13 cellular contexts compared by ENCODE assay signal in the genomic region with DNA sequence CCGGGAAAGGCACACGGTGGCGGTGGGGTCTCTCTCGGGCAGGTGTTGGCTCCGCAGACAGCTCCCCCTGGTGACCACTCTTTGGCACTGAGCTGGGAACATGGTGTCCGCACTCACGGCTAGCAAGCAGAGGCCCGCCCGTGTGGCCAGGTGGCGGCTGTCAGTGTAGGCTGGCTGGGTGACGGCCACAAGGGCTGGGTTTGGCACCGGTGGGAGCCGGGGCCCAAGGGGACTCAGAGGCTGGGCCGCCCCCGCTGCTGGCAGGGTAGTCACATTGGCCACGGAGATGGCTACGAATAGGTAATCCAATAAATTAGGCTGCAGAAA.
DNase-seq lines count a peak whose midpoint lies in the region; ATAC-seq and TF ChIP-seq lines count a peak whose summit lies in the region.
"Had no signal": no experiment of that assay in that cellular context is flagged by ENCODE, and none has a peak within 500 bp of the region (broad histone marks: within the 10 kb centered on the region; RNA-seq: fewer than 3 reads in every experiment).

No MANE protein-coding gene starts in this region.

- no peak overlapping the region for H3K27ac ChIP-seq in heart left ventricle
- no peak overlapping the region for H3K27ac ChIP-seq in iPS-20b (ENCODE audit: low read length)
- H3K27ac ChIP-seq in upper lobe of right lung: no peak overlapping the region
- H3K27ac ChIP-seq: body of pancreas, RWPE1 had no signal

- no peaks in the 10 kb centered on the region for H3K4me1 Mint-ChIP-seq in MCF 10A (ENCODE audit: insufficient read depth, unreplicated experiment)
- H3K4me1 Mint-ChIP-seq in naive thymus-derived CD8-positive, alpha-beta T cell: peaks cover 0 to 3% (median 1%) of the 10 kb centered on the region in 4 donors

- peaks cover 18 to 47% (median 25%) of the 10 kb centered on the region in 9 donors for H3K27me3 ChIP-seq in heart left ventricle
- peaks cover 42% of the 10 kb centered on the region for H3K27me3 ChIP-seq in iPS-20b (ENCODE audit: insufficient read depth, low read length)
- peaks cover 21% of the 10 kb centered on the region for H3K27me3 ChIP-seq in upper lobe of right lung

- CTCF ChIA-PET in MCF 10A (lab: Yijun Ruan, JAX): no interaction called here

- TF ChIP-seq CTCF in heart left ventricle (IDR thresholded peaks at IDR 0.05) (no peak), upper lobe of right lung (IDR thresholded peaks at IDR 0.05) (no peak), MCF 10A (IDR thresholded peaks at IDR 0.05; ENCODE audit: unreplicated experiment) (no peak)

- no peaks in the 10 kb centered on the region for H3K36me3 ChIP-seq in heart left ventricle
- no peaks in the 10 kb centered on the region for H3K36me3 ChIP-seq in iPS-20b (ENCODE audit: insufficient read depth, low read depth, low read length)
- H3K36me3 ChIP-seq in upper lobe of right lung: no peaks in the 10 kb centered on the region

- 68 to 86% (median 76%) methylated on average over 17 of the region's 17 CpGs for WGBS in heart left ventricle, 4 donors

- peaks cover 22% of the 10 kb centered on the region for H3K27me3 Mint-ChIP-seq in MCF 10A (ENCODE audit: insufficient read depth, unreplicated experiment)
- peaks cover 21 to 61% (median 41%) of the 10 kb centered on the region in 5 donors for H3K27me3 Mint-ChIP-seq in naive thymus-derived CD8-positive, alpha-beta T cell

- H3K4me3 Mint-ChIP-seq in MCF 10A (ENCODE audit: unreplicated experiment): no peak overlapping the region
- H3K4me3 Mint-ChIP-seq in naive thymus-derived CD8-positive, alpha-beta T cell: no peak overlapping the region

- POLR2A ChIA-PET in MCF 10A (lab: Yijun Ruan, JAX): no interaction called here
- POLR2A ChIA-PET in naive thymus-derived CD8-positive, alpha-beta T cell (lab: Charles Lee): no interaction called here

- intact Hi-C loops in heart left ventricle (cut with DNase I): no loop called here
- intact Hi-C loops in left cardiac atrium (cut with DNase I): no loop called here
- intact Hi-C loops in upper lobe of right lung (cut with DNase I): no loop called here
- intact Hi-C loops in MCF 10A (cut with micrococcal nuclease): no loop called here

- no peak for TF ChIP-seq POLR2A in heart left ventricle (IDR thresholded peaks at IDR 0.05)

- no peak overlapping the region for H3K27ac Mint-ChIP-seq in MCF 10A (ENCODE audit: low read depth, unreplicated experiment)
- no peak overlapping the region for H3K27ac Mint-ChIP-seq in naive thymus-derived CD8-positive, alpha-beta T cell

- DNase-seq in heart left ventricle (peak in 3 of 5 donors; percentile 15 to 70 (median 30)), left cardiac atrium (no peak), RPMI8226 (peak; percentile 46), upper lobe of right lung (peak; percentile 66), HUDEP-2 (lab: John Stamatoyannopoulos, UW; ENCODE audit: unreplicated experiment in 76 of 76) (no peak), MCF 10A (ENCODE audit: unreplicated experiment) (no peak)
- no peak for DNase-seq in naive thymus-derived CD8-positive, alpha-beta T cell
- DNase-seq: activated CD4-positive, alpha-beta T cell treated with anti-CD3 and anti-CD28 coated beads, Interleukin-2, amount 50 U/mL, for 4 hours; NCI-H524; stimulated activated CD4-positive, alpha-beta T cell treated with anti-CD3 and anti-CD28 coated beads, Interleukin-12 subunit alpha, Interleukin-12 subunit beta, amount 100 ng/mL, for 4 hours had no signal

- peaks cover 0 to 16% (median 0%) of the 10 kb centered on the region in 12 donors for H3K9me3 ChIP-seq in heart left ventricle
- no peaks in the 10 kb centered on the region; the same call in 1 of the 2 replicates for H3K9me3 ChIP-seq in iPS-20b (ENCODE audit: insufficient read depth, low read depth, low read length)
- no peaks in the 10 kb centered on the region for H3K9me3 ChIP-seq in upper lobe of right lung

- H3K9ac ChIP-seq in iPS-20b (ENCODE audit: low read depth, low read length): no peak overlapping the region

- no peaks in the 10 kb centered on the region for H3K36me3 Mint-ChIP-seq in MCF 10A (ENCODE audit: insufficient read depth, unreplicated experiment)
- H3K36me3 Mint-ChIP-seq in naive thymus-derived CD8-positive, alpha-beta T cell: peaks cover 4 to 14% (median 11%) of the 10 kb centered on the region in 3 donors

- H3K4me3 ChIP-seq in heart left ventricle (no peak overlapping the region), iPS-20b (ENCODE audit: low read length) (peak overlapping the region; percentile 53; the same call in 1 of the 2 replicates), upper lobe of right lung (no peak overlapping the region)
- H3K4me3 ChIP-seq: body of pancreas had no signal

- H3K4me1 ChIP-seq in heart left ventricle: peaks cover 0 to 4% (median 0%) of the 10 kb centered on the region in 12 donors
- H3K4me1 ChIP-seq in iPS-20b (ENCODE audit: insufficient read depth, low read length): peaks cover 3% of the 10 kb centered on the region; the same call in 1 of the 2 replicates
- no peaks in the 10 kb centered on the region for H3K4me1 ChIP-seq in upper lobe of right lung
- H3K4me1 ChIP-seq: body of pancreas had no signal

- no TSS peak for BruUV-seq in MCF 10A (replicated peaks; lab: Mats Ljungman, UMichigan)

- H3K9me3 Mint-ChIP-seq in MCF 10A (ENCODE audit: unreplicated experiment): peaks cover 8% of the 10 kb centered on the region
- H3K9me3 Mint-ChIP-seq in naive thymus-derived CD8-positive, alpha-beta T cell: peaks cover 4 to 50% (median 29%) of the 10 kb centered on the region in 9 donors

- no peak for ATAC-seq in heart left ventricle
- ATAC-seq in left cardiac atrium: no peak
- ATAC-seq in upper lobe of right lung: no peak
- ATAC-seq in naive thymus-derived CD8-positive, alpha-beta T cell: no peak
- ATAC-seq: body of pancreas had no signal

Comparison
In these comparisons a context has a peak if more than half of its experiments do, and no peak if none do; other contexts are left out.
1. DNase-seq: peak in heart left ventricle (3 of 5), RPMI8226 (single experiment) and upper lobe of right lung (single experiment); none in left cardiac atrium (single experiment), HUDEP-2 (0 of 76), MCF 10A (single experiment) and naive thymus-derived CD8-positive, alpha-beta T cell (0 of 10).